Comparison of ENCODE assay signal across 26 cellular contexts in genomic region chr12:30019386-30020140, GRCh38.
DNase-seq lines count a peak whose midpoint lies in the region; ATAC-seq, FAIRE-seq and TF ChIP-seq lines count a peak whose summit lies in the region.
"Had no signal": no experiment of that assay in that cellular context is flagged by ENCODE, and none has a peak within 500 bp of the region (broad histone marks: within the 10 kb centered on the region; RNA-seq: fewer than 3 reads in every experiment).

No MANE protein-coding gene starts in this region.

- no peak overlapping the region for H3K27ac Mint-ChIP-seq in stimulated activated memory B cell treated with anti-CD40 and anti-IgM and Interleukin-4, amounts not matched to agents 10 μg/mL and 1 μg/mL and 100 μg/mL, for 72 hours
- H3K27ac Mint-ChIP-seq: activated CD4-positive, alpha-beta T cell treated with anti-CD3 and anti-CD28 coated beads for 36 hours; activated T-cell treated with anti-CD3 and anti-CD28 coated beads, Interleukin-2, amount 50 U/mL, for 24 hours had no signal

- H3K9me3 Mint-ChIP-seq in stimulated activated memory B cell treated with anti-CD40 and anti-IgM and Interleukin-4, amounts not matched to agents 10 μg/mL and 1 μg/mL and 100 μg/mL, for 72 hours, result peaks cover 14% of the 10 kb centered on the region
- H3K9me3 Mint-ChIP-seq: activated T-cell treated with anti-CD3 and anti-CD28 coated beads, Interleukin-2, amount 50 U/mL, for 24 hours had no signal

- H3K27me3 Mint-ChIP-seq in stimulated activated memory B cell treated with anti-CD40 and anti-IgM and Interleukin-4, amounts not matched to agents 10 μg/mL and 1 μg/mL and 100 μg/mL, for 72 hours, result no peaks in the 10 kb centered on the region
- H3K27me3 Mint-ChIP-seq: activated T-cell treated with anti-CD3 and anti-CD28 coated beads, Interleukin-2, amount 50 U/mL, for 24 hours had no signal

- WGBS in SK-N-SH (ENCODE audit: low lambda C conversion rate), result 30% methylated on average over 3 of the region's 4 CpGs
- WGBS in hepatocyte (ENCODE audit: low lambda C conversion rate, missing lambda C conversion rate), result 45% methylated on average over 4 of the region's 4 CpGs
- 78 to 82% (median 81%) methylated on average over 4 of the region's 4 CpGs for WGBS in heart left ventricle, 4 donors

- H3K79me2 ChIP-seq in SK-N-SH (ENCODE audit: insufficient read depth) (no peaks in the 10 kb centered on the region), hepatocyte (no peaks in the 10 kb centered on the region)

- H3K4me3 ChIP-seq in BE2C (ENCODE audit: low read depth, low read length) (no peak overlapping the region), SK-N-SH (ENCODE audit: low read depth in 2 of 2, low read length in 1 of 2) (no peak overlapping the region), hepatocyte (no peak overlapping the region), heart left ventricle (no peak overlapping the region)
- H3K4me3 ChIP-seq: BLaER1, SK-N-MC had no signal

- TF ChIP-seq RAD21 in SK-N-SH (IDR thresholded peaks at IDR 0.05; ENCODE audit: low read length), result no peak

- no peak for ATAC-seq in stimulated activated memory B cell treated with anti-CD40 and anti-IgM and Interleukin-4, amounts not matched to agents 10 μg/mL and 1 μg/mL and 100 μg/mL, for 72 hours
- no peak for ATAC-seq in heart left ventricle
- ATAC-seq: activated CD4-positive, alpha-beta T cell treated with anti-CD3 and anti-CD28 coated beads for 36 hours had no signal

- no peaks in the 10 kb centered on the region for H3K9me2 ChIP-seq in SK-N-SH
- H3K9me2 ChIP-seq in hepatocyte (replicated peaks; ENCODE audit: insufficient read depth), result no peaks in the 10 kb centered on the region

- H3K4me1 ChIP-seq in BE2C (no peaks in the 10 kb centered on the region; the same call in none of the 2 replicates), SK-N-SH (ENCODE audit: control insufficient read depth in 1 of 2, insufficient read depth in 2 of 2, low read depth in 1 of 2, low read length in 1 of 2) (peaks cover 0 to 9% of the 10 kb centered on the region in 2 experiments; a peak in 2 of 4 replicates), hepatocyte (ENCODE audit: insufficient read depth) (peaks cover 30% of the 10 kb centered on the region), heart left ventricle (no peaks in the 10 kb centered on the region)
- H3K4me1 ChIP-seq: BLaER1 had no signal

- intact Hi-C loops in heart left ventricle (cut with DNase I), result no loop called here

- CTCF ChIA-PET in SK-N-SH (lab: Yijun Ruan, JAX), result no interaction called here

- no peaks in the 10 kb centered on the region for H3K36me3 Mint-ChIP-seq in stimulated activated memory B cell treated with anti-CD40 and anti-IgM and Interleukin-4, amounts not matched to agents 10 μg/mL and 1 μg/mL and 100 μg/mL, for 72 hours

- H3K4me2 ChIP-seq in SK-N-SH, result no peak overlapping the region
- H3K4me2 ChIP-seq in hepatocyte, result no peak overlapping the region
- H3K4me2 ChIP-seq: BLaER1, KMS-11 had no signal

- H3K27me3 ChIP-seq in BE2C (no peaks in the 10 kb centered on the region), SK-N-SH (ENCODE audit: insufficient read depth) (no peaks in the 10 kb centered on the region), hepatocyte (no peaks in the 10 kb centered on the region), heart left ventricle (no peaks in the 10 kb centered on the region)
- H3K27me3 ChIP-seq: BLaER1 had no signal

- H4K20me1 ChIP-seq in SK-N-SH (ENCODE audit: insufficient read depth) (no peaks in the 10 kb centered on the region), hepatocyte (ENCODE audit: insufficient read depth, poor library complexity, severe bottlenecking) (no peaks in the 10 kb centered on the region)
- H4K20me1 ChIP-seq: BLaER1 had no signal

- POLR2A ChIA-PET in SK-N-SH (lab: Yijun Ruan, JAX), result no interaction called here

- H3F3A ChIP-seq in SK-N-SH (replicated peaks; ENCODE audit: insufficient read depth), result no peaks in the 10 kb centered on the region

- H3K36me3 ChIP-seq in BE2C (no peaks in the 10 kb centered on the region), SK-N-SH (replicated peaks in 1 of 2; ENCODE audit: control insufficient read depth in 1 of 2, insufficient read depth in 2 of 2, low read length in 1 of 2) (no peaks in the 10 kb centered on the region), hepatocyte (replicated peaks; ENCODE audit: insufficient read depth, low read depth) (no peaks in the 10 kb centered on the region), heart left ventricle (no peaks in the 10 kb centered on the region)
- H3K36me3 ChIP-seq: BLaER1 had no signal

- TF ChIP-seq CTCF in BE2C (IDR thresholded peaks at IDR 0.05; ENCODE audit: low read depth, low read length) (no peak), SK-N-SH (IDR thresholded peaks at IDR 0.05) (no peak), hepatocyte (IDR thresholded peaks at IDR 0.05; ENCODE audit: poor library complexity) (no peak), heart left ventricle (IDR thresholded peaks at IDR 0.05) (no peak)

- no peaks in the 10 kb centered on the region for H3K4me1 Mint-ChIP-seq in stimulated activated memory B cell treated with anti-CD40 and anti-IgM and Interleukin-4, amounts not matched to agents 10 μg/mL and 1 μg/mL and 100 μg/mL, for 72 hours
- H3K4me1 Mint-ChIP-seq: activated CD4-positive, alpha-beta T cell treated with anti-CD3 and anti-CD28 coated beads for 36 hours had no signal

- DNase-seq in BE2C, result peak; percentile 26
- peak; percentile 75 for DNase-seq in NCI-H1694 treated with DMSO at 0.1 percent for 48 hours (lab: John Stamatoyannopoulos, UW)
- DNase-seq in SK-N-SH, result peak; percentile 1
- no peak for DNase-seq in hepatocyte (ENCODE audit: low spot score)
- no peak for DNase-seq in epidermal melanocyte (ENCODE audit: insufficient read length, low spot score)
- DNase-seq in heart left ventricle, result no peak
- DNase-seq in GM12891 (ENCODE audit: insufficient read length, low spot score), result no peak
- DNase-seq: activated CD4-positive, alpha-beta T cell treated with anti-CD3 and anti-CD28 coated beads for 36 hours; activated naive CD4-positive, alpha-beta T cell; activated T-cell treated with anti-CD3 and anti-CD28 coated beads, Interleukin-2, amount 50 U/mL, for 24 hours; amniotic stem cell; Caco-2; dermis blood vessel endothelial cell; EL; H7; mammary epithelial cell; NCI-H2029 treated with DMSO at 0.1 percent for 48 hours; NCI-H446; RPMI8226; stimulated activated CD4-positive, alpha-beta T cell treated with anti-CD3 and anti-CD28 coated beads, Interleukin-2, amount 100 ng/mL, for 24 hours; T-helper 2 cell had no signal

- TF ChIP-seq POLR2A in heart left ventricle (IDR thresholded peaks at IDR 0.05) (no peak), GM12891 (IDR thresholded peaks at IDR 0.05; ENCODE audit: low read depth, low read length) (no peak)

- H3K27ac ChIP-seq in SK-N-SH (ENCODE audit: low read depth in 2 of 2, low read length in 1 of 2) (no peak overlapping the region), hepatocyte (peak overlapping the region; percentile 10), heart left ventricle (no peak overlapping the region)
- H3K27ac ChIP-seq: BLaER1, KMS-11, SK-N-MC had no signal

- FAIRE-seq in GM12891 (lab: Jason Lieb, UNC), result no peak
- FAIRE-seq: HTR-8/SVneo had no signal

- no peak overlapping the region for H3K9ac ChIP-seq in SK-N-SH
- H3K9ac ChIP-seq: BLaER1, KMS-11 had no signal

- no peak overlapping the region for H2AFZ ChIP-seq in SK-N-SH (ENCODE audit: low read depth)
- no peak overlapping the region for H2AFZ ChIP-seq in hepatocyte

- no peak overlapping the region for H3K4me3 Mint-ChIP-seq in stimulated activated memory B cell treated with anti-CD40 and anti-IgM and Interleukin-4, amounts not matched to agents 10 μg/mL and 1 μg/mL and 100 μg/mL, for 72 hours
- H3K4me3 Mint-ChIP-seq: activated CD4-positive, alpha-beta T cell treated with anti-CD3 and anti-CD28 coated beads for 36 hours; activated T-cell treated with anti-CD3 and anti-CD28 coated beads, Interleukin-2, amount 50 U/mL, for 24 hours had no signal

- no peaks in the 10 kb centered on the region for H3K9me3 ChIP-seq in BE2C
- no peaks in the 10 kb centered on the region for H3K9me3 ChIP-seq in SK-N-SH
- no peaks in the 10 kb centered on the region for H3K9me3 ChIP-seq in hepatocyte (ENCODE audit: low read depth)
- peaks cover 0 to 4% (median 0%) of the 10 kb centered on the region in 12 donors for H3K9me3 ChIP-seq in heart left ventricle

- peak in 1 of 2 experiments; percentile 59; a peak in 1 of 4 replicates for TF ChIP-seq EP300 in SK-N-SH (IDR thresholded peaks at IDR 0.05; ENCODE audit: borderline replicate concordance in 1 of 2, low read depth in 1 of 2, low read length in 1 of 2)

TF ChIP-seq in SK-N-SH, 30 proteins besides CTCF, POLR2A, EP300 and RAD21:
- TF ChIP-seq TCF12 (IDR thresholded peaks at IDR 0.05), result peak; percentile 20; the same call in 1 of the 2 replicates
- TF ChIP-seq ELF1 (IDR thresholded peaks at IDR 0.05), result no peak
- TF ChIP-seq GATA2 (CRISPR knock-in tag; IDR thresholded peaks at IDR 0.05), result peak; percentile 40; the same call in 1 of the 2 replicates

TF ChIP-seq in GM12891, 5 proteins besides CTCF, POLR2A, EP300 and RAD21:
- TF ChIP-seq POLR2AphosphoS5 (IDR thresholded peaks at IDR 0.05; ENCODE audit: low read depth, low read length), result no peak
- no peak for TF ChIP-seq POU2F2 (IDR thresholded peaks at IDR 0.05; ENCODE audit: low read depth, low read length)
- no peak for TF ChIP-seq SPI1 (IDR thresholded peaks at IDR 0.05; ENCODE audit: low read depth, low read length)
- no peak for TF ChIP-seq TAF1 (IDR thresholded peaks at IDR 0.05; ENCODE audit: low read depth, low read length)
- TF ChIP-seq PAX5 (IDR thresholded peaks at IDR 0.05; ENCODE audit: insufficient read depth, low read length, severe bottlenecking), result no peak

Comparison
In these comparisons a context has a peak if more than half of its experiments do, and no peak if none do; other contexts are left out.
1. DNase-seq: peak in BE2C (single experiment), NCI-H1694 treated with DMSO at 0.1 percent for 48 hours (single experiment) and SK-N-SH (single experiment); none in hepatocyte (single experiment), epidermal melanocyte (single experiment), heart left ventricle (0 of 5) and GM12891 (single experiment).